ENCODE assay signal across 9 cellular contexts in genomic region chr19:41870401-41870873, GRCh38. TPM values are rescaled to one million over a fixed set of nuclear protein-coding genes. Genes with fewer than 3 reads are reported as not detected.
A peak's percentile ranks its signal among the peaks of the same experiment; 100 is the strongest.
DNase-seq lines count a peak whose midpoint lies in the region; ATAC-seq and TF ChIP-seq lines count a peak whose summit lies in the region.
"Had no signal": no experiment of that assay in that cellular context is flagged by ENCODE, and none has a peak within 500 bp of the region (broad histone marks: within the 10 kb centered on the region; RNA-seq: fewer than 3 reads in every experiment).

No MANE protein-coding gene starts in this region.

- intact Hi-C loops in lower lobe of right lung (cut with DNase I) = no loop called here

- peaks cover 32% of the 10 kb centered on the region for H3K79me2 ChIP-seq in KMS-11 (ENCODE audit: insufficient read depth, low read depth)

- peaks cover 15 to 48% of the 10 kb centered on the region in 2 donors for H3K36me3 Mint-ChIP-seq in activated naive CD4-positive, alpha-beta T cell treated with anti-CD3 and anti-CD28 coated beads, Interleukin-2, amount 50 U/mL, for 72 hours

- H3K27ac ChIP-seq in KMS-11 (peak overlapping the region; percentile 19; the same call in 1 of the 2 replicates), lower lobe of right lung (peak overlapping the region; percentile 9)
- H3K27ac ChIP-seq: psoas muscle had no signal

- H3K4me2 ChIP-seq in KMS-11 = peak overlapping the region; percentile 49; the same call in 1 of the 2 replicates

- peak; percentile 16 to 42 for ATAC-seq in activated naive CD4-positive, alpha-beta T cell treated with anti-CD3 and anti-CD28 coated beads, Interleukin-2, amount 50 U/mL, for 72 hours
- ATAC-seq in lower lobe of right lung (peak in 1 of 2 donors; percentile 17), GM21576 (IDR thresholded peaks at IDR 0.05; ENCODE audit: unreplicated experiment) (no peak), GM18519 (IDR thresholded peaks at IDR 0.05; ENCODE audit: low FRiP score, unreplicated experiment) (no peak)
- ATAC-seq: psoas muscle had no signal

- peaks cover 20% of the 10 kb centered on the region for H4K20me1 ChIP-seq in KMS-11 (ENCODE audit: insufficient read depth)

- peak overlapping the region; percentile 90 to 91 for H3K27ac Mint-ChIP-seq in activated naive CD4-positive, alpha-beta T cell treated with anti-CD3 and anti-CD28 coated beads, Interleukin-2, amount 50 U/mL, for 72 hours

- no peak overlapping the region for H2AFZ ChIP-seq in KMS-11 (ENCODE audit: low read depth)

- peaks cover 79% of the 10 kb centered on the region for H3K4me1 ChIP-seq in KMS-11 (ENCODE audit: low read depth, poor library complexity, severe bottlenecking)
- peaks cover 77% of the 10 kb centered on the region for H3K4me1 ChIP-seq in lower lobe of right lung

- H3K36me3 ChIP-seq in KMS-11 (ENCODE audit: insufficient read depth) (peaks cover 19% of the 10 kb centered on the region; the same call in 1 of the 2 replicates), lower lobe of right lung (peaks cover 72% of the 10 kb centered on the region)

- no peak for TF ChIP-seq CTCF in KMS-11 (conservative IDR thresholded peaks at IDR 0.05; ENCODE audit: low read depth, low read length)
- TF ChIP-seq CTCF in lower lobe of right lung (IDR thresholded peaks at IDR 0.05) = no peak

- H3K9me3 Mint-ChIP-seq in activated naive CD4-positive, alpha-beta T cell treated with anti-CD3 and anti-CD28 coated beads, Interleukin-2, amount 50 U/mL, for 72 hours = no peaks in the 10 kb centered on the region

- peak; percentile 28 for DNase-seq in DMS114 treated with DMSO at 0.1 percent for 48 hours (lab: John Stamatoyannopoulos, UW; ENCODE audit: unreplicated experiment)
- no peak for DNase-seq in activated naive CD4-positive, alpha-beta T cell treated with anti-CD3 and anti-CD28 coated beads, Interleukin-2, amount 50 U/mL, for 72 hours (ENCODE audit: low spot score in 2 of 2)
- no peak for DNase-seq in lower lobe of right lung
- no peak for DNase-seq in T1000 (lab: John Stamatoyannopoulos, UW)
- no peak for DNase-seq in CD1c-positive myeloid dendritic cell (ENCODE audit: extremely low spot score)

- H3K4me3 ChIP-seq in KMS-11 (IDR thresholded peaks at IDR 0.05; ENCODE audit: insufficient read depth, low read depth, low read length) = no peak overlapping the region
- no peak overlapping the region for H3K4me3 ChIP-seq in lower lobe of right lung
- H3K4me3 ChIP-seq: psoas muscle had no signal

- H3K9me3 ChIP-seq in lower lobe of right lung = no peaks in the 10 kb centered on the region
- H3K9me3 ChIP-seq: psoas muscle had no signal

- H3K9ac ChIP-seq in KMS-11 = no peak overlapping the region

- H3K27me3 ChIP-seq in KMS-11 (ENCODE audit: insufficient read depth, low read depth) (no peaks in the 10 kb centered on the region), lower lobe of right lung (ENCODE audit: low read depth) (no peaks in the 10 kb centered on the region)

RNA-seq across cellular contexts. Expression of gene CD79A, which starts 6.6 kb away (rescaled TPM):
- 1 to 10 TPM; 3.3 to 7.0 TPM for total RNA-seq in activated naive CD4-positive, alpha-beta T cell treated with anti-CD3 and anti-CD28 coated beads, Interleukin-2, amount 50 U/mL, for 72 hours
- total RNA-seq in lower lobe of right lung = 1.2 TPM

RNA-seq across cellular contexts. Expression of gene RPS19, which starts 10.4 kb away (rescaled TPM):
- 1,000 to 10,000 TPM; 3,521 to 4,779 TPM for total RNA-seq in activated naive CD4-positive, alpha-beta T cell treated with anti-CD3 and anti-CD28 coated beads, Interleukin-2, amount 50 U/mL, for 72 hours
- 1,736 TPM for total RNA-seq in lower lobe of right lung

RNA-seq across cellular contexts. Expression of gene ARHGEF1, which starts 12.5 kb away (rescaled TPM):
- total RNA-seq in activated naive CD4-positive, alpha-beta T cell treated with anti-CD3 and anti-CD28 coated beads, Interleukin-2, amount 50 U/mL, for 72 hours = 100 to 1,000 TPM; 361 to 383 TPM
- 206 TPM for total RNA-seq in lower lobe of right lung

RNA-seq across cellular contexts. Expression of gene DMRTC2, which starts 25.6 kb away (rescaled TPM):
- total RNA-seq in activated naive CD4-positive, alpha-beta T cell treated with anti-CD3 and anti-CD28 coated beads, Interleukin-2, amount 50 U/mL, for 72 hours = not detected
- total RNA-seq in lower lobe of right lung = not detected
- total RNA-seq: psoas muscle had no signal

RNA-seq across cellular contexts. Expression of gene LYPD4, which starts 26.0 kb away (rescaled TPM):
- total RNA-seq in activated naive CD4-positive, alpha-beta T cell treated with anti-CD3 and anti-CD28 coated beads, Interleukin-2, amount 50 U/mL, for 72 hours = not detected
- total RNA-seq in lower lobe of right lung = not detected
- total RNA-seq: psoas muscle had no signal

Comparison
In these comparisons a context has a peak if more than half of its experiments do, and no peak if none do; other contexts are left out.
1. ATAC-seq: peak in activated naive CD4-positive, alpha-beta T cell treated with anti-CD3 and anti-CD28 coated beads, Interleukin-2, amount 50 U/mL, for 72 hours (2 of 2); none in GM21576 (single experiment) and GM18519 (single experiment).